Comparison of ENCODE assay signal across 1 cellular context in genomic region chr18:57579928-57580327, GRCh38.
A peak's percentile ranks its signal among the peaks of the same experiment; 100 is the strongest.
TF ChIP-seq lines count a peak whose summit lies in the region.

No MANE protein-coding gene starts in this region.

TF ChIP-seq in GM12878, 131 proteins besides CTCF, POLR2A, EP300 and RAD21:
- TF ChIP-seq SMAD5 (IDR thresholded peaks at IDR 0.05; ENCODE audit: low read depth): no peak
- no peak for TF ChIP-seq SP1 (IDR thresholded peaks at IDR 0.05; ENCODE audit: low read depth, low read length)
- peak; percentile 83 for TF ChIP-seq RUNX3 (IDR thresholded peaks at IDR 0.05; ENCODE audit: low read length)
- TF ChIP-seq YY1 (IDR thresholded peaks at IDR 0.05; ENCODE audit: low read depth, low read length): 0 out of 2 replicates have a peak, but pooled peaks have one; percentile 9
- no peak for TF ChIP-seq MXI1 (IDR thresholded peaks at IDR 0.05; ENCODE audit: low read depth, low read length)
- TF ChIP-seq TCF3 (IDR thresholded peaks at IDR 0.05; ENCODE audit: borderline replicate concordance, insufficient read depth, low read depth, low read length): peak; percentile 61; the same call in 1 of the 2 replicates
